In genomic region chr12:105907982-105908381, GRCh38 we compare ENCODE assay signal across 26 cellular contexts.
"Had no signal": no experiment of that assay in that cellular context is flagged by ENCODE, and none has a peak within 500 bp of the region (broad histone marks: within the 10 kb centered on the region; RNA-seq: fewer than 3 reads in every experiment).

No MANE protein-coding gene starts in this region.

- FAIRE-seq: endometrium had no signal

- H3K9me3 Mint-ChIP-seq: natural killer cell; stimulated activated effector memory CD8-positive, alpha-beta T cell treated with anti-CD3 and anti-CD28 coated beads, Interleukin-12 subunit alpha, Interleukin-12 subunit beta, amount 100 ng/mL, for 72 hours had no signal

- H3K27ac Mint-ChIP-seq: effector memory CD8-positive, alpha-beta T cell; memory B cell; natural killer cell; stimulated activated effector memory CD8-positive, alpha-beta T cell treated with anti-CD3 and anti-CD28 coated beads, Interleukin-12 subunit alpha, Interleukin-12 subunit beta, amount 100 ng/mL, for 72 hours had no signal

- H3K36me3 Mint-ChIP-seq: memory B cell; natural killer cell; stimulated activated effector memory CD8-positive, alpha-beta T cell treated with anti-CD3 and anti-CD28 coated beads, Interleukin-12 subunit alpha, Interleukin-12 subunit beta, amount 100 ng/mL, for 72 hours had no signal

- DNase-seq: effector memory CD8-positive, alpha-beta T cell; erythroblast; esophagus squamous epithelium; foreskin melanocyte; glutamatergic neuron; heart right ventricle; hippocampal formation; islet precursor cell; left ventricle myocardium superior; lower lobe of right lung; natural killer cell; occipital lobe; ovary; posterior cingulate gyrus; psoas muscle; right cardiac atrium; sigmoid colon; stimulated activated CD4-positive, alpha-beta T cell treated with anti-CD3 and anti-CD28 coated beads, Interleukin-2, amount 100 ng/mL, for 24 hours; stimulated activated CD4-positive, alpha-beta T cell treated with anti-CD3 and anti-CD28 coated beads, Interleukin-4, amount 100 ng/mL, for 24 hours; stimulated activated naive CD4-positive, alpha-beta T cell treated with Interleukin-2 at 50 U/mL for 16 hours; stomach; thyroid gland; trophoblast cell had no signal

- H3K4me1 Mint-ChIP-seq: memory B cell; natural killer cell; stimulated activated effector memory CD8-positive, alpha-beta T cell treated with anti-CD3 and anti-CD28 coated beads, Interleukin-12 subunit alpha, Interleukin-12 subunit beta, amount 100 ng/mL, for 72 hours had no signal

- H3K4me3 Mint-ChIP-seq: effector memory CD8-positive, alpha-beta T cell; memory B cell; natural killer cell; stimulated activated effector memory CD8-positive, alpha-beta T cell treated with anti-CD3 and anti-CD28 coated beads, Interleukin-12 subunit alpha, Interleukin-12 subunit beta, amount 100 ng/mL, for 72 hours had no signal
